15 cellular contexts compared by ENCODE assay signal in the genomic region with DNA sequence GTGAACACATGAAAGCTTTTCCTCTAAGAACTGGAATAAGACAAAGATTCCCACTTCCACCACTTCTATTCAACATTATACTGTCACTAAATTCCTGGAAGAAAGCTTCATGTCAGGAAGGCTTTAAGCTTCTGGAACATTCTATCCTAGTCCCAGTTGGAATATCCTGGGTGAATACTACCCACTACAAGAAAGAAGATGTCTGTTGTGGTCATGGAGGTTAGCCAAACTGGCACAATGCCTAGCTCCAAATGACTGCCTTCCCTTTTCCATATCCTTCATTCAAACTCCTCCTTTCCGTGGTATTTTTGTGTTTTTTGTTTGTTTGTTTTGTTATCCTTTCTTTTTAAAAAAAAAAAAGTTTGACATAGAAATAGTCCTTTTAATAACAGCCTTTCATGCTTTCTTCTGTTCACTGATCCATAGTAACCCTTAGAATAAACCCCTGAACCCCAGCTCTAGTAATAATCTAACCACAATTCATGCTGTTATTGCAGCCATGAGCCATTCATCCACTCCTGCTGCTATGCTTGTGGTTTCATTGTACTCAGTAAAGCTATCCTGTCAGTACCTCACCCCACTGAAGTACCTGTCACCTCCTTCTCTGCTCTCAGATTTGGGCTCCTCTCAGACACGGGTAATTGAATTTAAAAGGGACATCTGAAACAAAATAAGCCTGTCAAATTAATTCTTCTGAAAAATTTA.
"Had no signal": no experiment of that assay in that cellular context is flagged by ENCODE, and none has a peak within 500 bp of the region (broad histone marks: within the 10 kb centered on the region; RNA-seq: fewer than 3 reads in every experiment).

No MANE protein-coding gene starts in this region.

- ATAC-seq: activated CD8-positive, alpha-beta T cell treated with anti-CD3 and anti-CD28 coated beads for 36 hours; activated naive CD8-positive, alpha-beta T cell treated with anti-CD3 and anti-CD28 coated beads, Interleukin-2, amount 50 U/mL, for 24 hours; activated T-helper 17 cell treated with anti-CD3 and anti-CD28 coated beads, Interleukin-2, amount 50 U/mL, for 72 hours had no signal

- H3K4me3 ChIP-seq: coronary artery, left ventricle myocardium inferior, right atrium auricular region, tibial artery had no signal

- DNase-seq: activated CD4-positive, alpha-beta T cell treated with anti-CD3 and anti-CD28 coated beads, Interleukin-2, amount 10 ng/mL, durations not matched to agents 24 days and 14 days; activated CD8-positive, alpha-beta T cell treated with anti-CD3 and anti-CD28 coated beads for 36 hours; activated naive CD4-positive, alpha-beta T cell treated with Interleukin-2 at 50 U/mL for 16 hours; activated naive CD8-positive, alpha-beta T cell treated with anti-CD3 and anti-CD28 coated beads, Interleukin-2, amount 50 U/mL, for 24 hours; activated T-cell treated with anti-CD3 and anti-CD28 coated beads, Interleukin-2, amount 50 U/mL, for 1 hour; brain microvascular endothelial cell; immature natural killer cell; kidney glomerular epithelial cell; left ventricle myocardium inferior; stimulated activated CD4-positive, alpha-beta T cell treated with anti-CD3 and anti-CD28 coated beads, Interleukin-2, amount 100 ng/mL, for 24 hours; stimulated activated naive CD4-positive, alpha-beta T cell treated with Interleukin-2 at 50 U/mL for 16 hours; tibial artery had no signal
